ENCODE assay signal across 1 cellular context in the genomic region with DNA sequence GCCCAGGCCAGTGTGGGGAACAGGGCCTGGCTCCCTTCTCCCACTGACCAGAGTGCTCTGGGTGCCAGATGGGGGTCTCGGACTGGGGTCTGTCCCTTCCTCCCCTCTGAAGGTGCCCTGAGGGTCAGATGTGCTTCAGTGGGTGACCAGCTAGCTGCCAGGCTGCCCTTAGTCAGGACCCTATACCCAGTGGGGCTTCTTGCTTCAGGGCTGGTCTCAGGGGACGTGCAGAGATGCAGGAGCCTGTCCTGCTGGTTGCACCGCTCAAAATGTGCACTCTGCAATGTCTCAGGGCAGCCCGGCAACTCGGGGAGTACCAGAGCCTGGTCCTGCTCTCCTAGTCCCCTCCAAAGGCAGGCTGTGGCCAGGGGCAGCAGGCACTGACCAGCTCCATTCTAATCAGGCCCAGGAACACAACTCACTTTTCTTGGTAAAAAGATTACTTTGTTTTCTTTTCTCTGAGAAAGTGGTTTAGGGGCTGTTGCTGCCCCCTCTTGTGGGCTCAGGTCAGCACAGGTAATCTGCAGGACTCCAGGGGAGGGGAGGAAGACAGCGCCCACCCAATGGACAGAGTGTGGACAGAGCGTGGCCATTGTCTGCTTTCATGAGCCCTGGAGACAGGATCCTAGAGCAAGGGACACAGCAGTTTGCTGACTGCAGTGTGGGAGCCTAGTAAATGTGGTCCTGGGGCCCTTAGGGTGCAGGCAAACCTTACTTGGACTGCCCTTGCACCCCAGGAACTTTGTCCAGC.
TF ChIP-seq lines count a peak whose summit lies in the region.

No MANE protein-coding gene starts in this region.

TF ChIP-seq in K562, 482 proteins besides CTCF, POLR2A, EP300 and RAD21 (continued from another document and continues in another):
- TF ChIP-seq SIRT6 (IDR thresholded peaks at IDR 0.05; ENCODE audit: low read depth, low read length) (no peak), ATF6 (CRISPR knock-in tag; IDR thresholded peaks at IDR 0.05) (0 out of 2 replicates have a peak, but pooled peaks have one; percentile 54), ARID3B (CRISPR knock-in tag; IDR thresholded peaks at IDR 0.05; ENCODE audit: borderline replicate concordance) (0 out of 2 replicates have a peak, but pooled peaks have one; percentile 78), ZNF282 (CRISPR knock-in tag; IDR thresholded peaks at IDR 0.05) (peak; percentile 22; the same call in 1 of the 2 replicates), CHD2 (IDR thresholded peaks at IDR 0.05; ENCODE audit: low read depth, low read length) (no peak), ARID4B (CRISPR knock-in tag; IDR thresholded peaks at IDR 0.05) (peak; percentile 60; the same call in 1 of the 2 replicates), ELF1 (tag; IDR thresholded peaks at IDR 0.05) (no peak), PATZ1 (CRISPR knock-in tag; IDR thresholded peaks at IDR 0.05; ENCODE audit: borderline replicate concordance) (peak; percentile 62; the same call in 1 of the 2 replicates), POLR2B (IDR thresholded peaks at IDR 0.05; ENCODE audit: low read depth, partially characterized antibody) (peak; percentile 62), SRF (CRISPR knock-in tag; IDR thresholded peaks at IDR 0.05) (peak in 1 of 2 experiments; percentile 44; a peak in 1 of 4 replicates), ZNF830 (CRISPR knock-in tag; IDR thresholded peaks at IDR 0.05) (0 out of 2 replicates have a peak, but pooled peaks have one; percentile 11), ESRRA (IDR thresholded peaks at IDR 0.05; ENCODE audit: borderline replicate concordance, low read depth) (0 out of 2 replicates have a peak, but pooled peaks have one; percentile 29), MEF2A (IDR thresholded peaks at IDR 0.05; ENCODE audit: control insufficient read depth, low read depth, low read length) (no peak), MAZ (CRISPR knock-in tag; conservative IDR thresholded peaks at IDR 0.05 in 1 of 2, IDR thresholded peaks at IDR 0.05 in 1 of 2) (peak; percentile 17 to 27; a peak in 1 of 4 replicates), ZNF24 (IDR thresholded peaks at IDR 0.05) (no peak), HCFC1 (IDR thresholded peaks at IDR 0.05; ENCODE audit: low read depth, low read length) (no peak), ZNF76 (CRISPR knock-in tag; IDR thresholded peaks at IDR 0.05; ENCODE audit: borderline replicate concordance) (0 out of 2 replicates have a peak, but pooled peaks have one; percentile 44), IRF2 (CRISPR knock-in tag; IDR thresholded peaks at IDR 0.05) (0 out of 2 replicates have a peak, but pooled peaks have one; percentile 30), UBTF (IDR thresholded peaks at IDR 0.05; ENCODE audit: borderline replicate concordance in 1 of 2, low read depth in 2 of 2, low read length in 2 of 2) (peak in 1 of 2 experiments; percentile 28; a peak in 1 of 4 replicates), ZNF197 (CRISPR knock-in tag; IDR thresholded peaks at IDR 0.05; ENCODE audit: low read depth) (no peak), NFXL1 (CRISPR knock-in tag; IDR thresholded peaks at IDR 0.05) (no peak), ZNF184 (CRISPR knock-in tag; IDR thresholded peaks at IDR 0.05) (0 out of 2 replicates have a peak, but pooled peaks have one; percentile 46), ZNF644 (tag; IDR thresholded peaks at IDR 0.05; ENCODE audit: low read depth) (no peak), CTCFL (IDR thresholded peaks at IDR 0.05; ENCODE audit: borderline replicate concordance, insufficient read depth, low read depth, low read length, poor library complexity, severe bottlenecking) (no peak), ZNF785 (CRISPR knock-in tag; IDR thresholded peaks at IDR 0.05) (no peak), BRCA1 (IDR thresholded peaks at IDR 0.05) (no peak), BRCA1 (CRISPR knock-in tag; IDR thresholded peaks at IDR 0.05) (peak; percentile 93; the same call in 1 of the 2 replicates)
- TF ChIP-seq, protein P1, sequence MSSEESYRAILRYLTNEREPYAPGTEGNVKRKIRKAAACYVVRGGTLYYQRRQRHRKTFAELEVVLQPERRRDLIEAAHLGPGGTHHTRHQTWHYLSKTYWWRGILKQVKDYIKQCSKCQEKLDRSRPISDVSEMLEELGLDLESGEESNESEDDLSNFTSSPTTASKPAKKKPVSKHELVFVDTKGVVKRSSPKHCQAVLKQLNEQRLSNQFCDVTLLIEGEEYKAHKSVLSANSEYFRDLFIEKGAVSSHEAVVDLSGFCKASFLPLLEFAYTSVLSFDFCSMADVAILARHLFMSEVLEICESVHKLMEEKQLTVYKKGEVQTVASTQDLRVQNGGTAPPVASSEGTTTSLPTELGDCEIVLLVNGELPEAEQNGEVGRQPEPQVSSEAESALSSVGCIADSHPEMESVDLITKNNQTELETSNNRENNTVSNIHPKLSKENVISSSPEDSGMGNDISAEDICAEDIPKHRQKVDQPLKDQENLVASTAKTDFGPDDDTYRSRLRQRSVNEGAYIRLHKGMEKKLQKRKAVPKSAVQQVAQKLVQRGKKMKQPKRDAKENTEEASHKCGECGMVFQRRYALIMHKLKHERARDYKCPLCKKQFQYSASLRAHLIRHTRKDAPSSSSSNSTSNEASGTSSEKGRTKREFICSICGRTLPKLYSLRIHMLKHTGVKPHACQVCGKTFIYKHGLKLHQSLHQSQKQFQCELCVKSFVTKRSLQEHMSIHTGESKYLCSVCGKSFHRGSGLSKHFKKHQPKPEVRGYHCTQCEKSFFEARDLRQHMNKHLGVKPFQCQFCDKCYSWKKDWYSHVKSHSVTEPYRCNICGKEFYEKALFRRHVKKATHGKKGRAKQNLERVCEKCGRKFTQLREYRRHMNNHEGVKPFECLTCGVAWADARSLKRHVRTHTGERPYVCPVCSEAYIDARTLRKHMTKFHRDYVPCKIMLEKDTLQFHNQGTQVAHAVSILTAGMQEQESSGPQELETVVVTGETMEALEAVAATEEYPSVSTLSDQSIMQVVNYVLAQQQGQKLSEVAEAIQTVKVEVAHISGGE (CRISPR knock-in tag; IDR thresholded peaks at IDR 0.05): 0 out of 6 replicates have a peak, but pooled peaks of 1 of the 3 experiments have one; percentile 25
- TF ChIP-seq, protein P2, sequence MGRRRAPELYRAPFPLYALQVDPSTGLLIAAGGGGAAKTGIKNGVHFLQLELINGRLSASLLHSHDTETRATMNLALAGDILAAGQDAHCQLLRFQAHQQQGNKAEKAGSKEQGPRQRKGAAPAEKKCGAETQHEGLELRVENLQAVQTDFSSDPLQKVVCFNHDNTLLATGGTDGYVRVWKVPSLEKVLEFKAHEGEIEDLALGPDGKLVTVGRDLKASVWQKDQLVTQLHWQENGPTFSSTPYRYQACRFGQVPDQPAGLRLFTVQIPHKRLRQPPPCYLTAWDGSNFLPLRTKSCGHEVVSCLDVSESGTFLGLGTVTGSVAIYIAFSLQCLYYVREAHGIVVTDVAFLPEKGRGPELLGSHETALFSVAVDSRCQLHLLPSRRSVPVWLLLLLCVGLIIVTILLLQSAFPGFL (CRISPR knock-in tag; IDR thresholded peaks at IDR 0.05): 0 out of 2 replicates have a peak, but pooled peaks have one; percentile 87
- TF ChIP-seq, protein P3, sequence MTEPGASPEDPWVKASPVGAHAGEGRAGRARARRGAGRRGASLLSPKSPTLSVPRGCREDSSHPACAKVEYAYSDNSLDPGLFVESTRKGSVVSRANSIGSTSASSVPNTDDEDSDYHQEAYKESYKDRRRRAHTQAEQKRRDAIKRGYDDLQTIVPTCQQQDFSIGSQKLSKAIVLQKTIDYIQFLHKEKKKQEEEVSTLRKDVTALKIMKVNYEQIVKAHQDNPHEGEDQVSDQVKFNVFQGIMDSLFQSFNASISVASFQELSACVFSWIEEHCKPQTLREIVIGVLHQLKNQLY (CRISPR knock-in tag; conservative IDR thresholded peaks at IDR 0.05): peak in 1 of 2 experiments; percentile 19; a peak in 1 of 4 replicates
